38 cellular contexts compared by ENCODE assay signal in genomic region chr3:141643816-141644215, GRCh38.
"Had no signal": no experiment of that assay in that cellular context is flagged by ENCODE, and none has a peak within 500 bp of the region (broad histone marks: within the 10 kb centered on the region; RNA-seq: fewer than 3 reads in every experiment).

No MANE protein-coding gene starts in this region.

- H3K9me3 ChIP-seq: breast epithelium, heart right ventricle, sigmoid colon, upper lobe of left lung, vagina had no signal

- H3K4me3 ChIP-seq: breast epithelium, heart right ventricle, psoas muscle, sigmoid colon, smooth muscle cell, upper lobe of left lung, vagina had no signal

- H3K4me2 ChIP-seq: smooth muscle cell had no signal

- H3K27me3 ChIP-seq: breast epithelium, foreskin keratinocyte, heart right ventricle, sigmoid colon, upper lobe of left lung, vagina had no signal

- H3K27me3 Mint-ChIP-seq: activated T-cell treated with anti-CD3 and anti-CD28 coated beads, Interleukin-2, amount 50 U/mL, for 24 hours; stimulated activated memory B cell treated with anti-CD40 and anti-IgM and Interleukin-4, amounts not matched to agents 10 μg/mL and 1 μg/mL and 100 μg/mL, for 72 hours; stimulated activated naive CD8-positive, alpha-beta T cell treated with anti-CD3 and anti-CD28 coated beads, Interleukin-15, amount 100 ng/mL, for 72 hours had no signal

- H3K79me2 ChIP-seq: parathyroid adenoma had no signal

- H3K27ac ChIP-seq: foreskin keratinocyte, heart right ventricle, parathyroid adenoma, psoas muscle, sigmoid colon, upper lobe of left lung, vagina had no signal

- FAIRE-seq: astrocyte, colon, endometrium had no signal

- H3K4me1 ChIP-seq: breast epithelium, foreskin keratinocyte, parathyroid adenoma, psoas muscle, vagina had no signal

- H3K36me3 Mint-ChIP-seq: activated naive CD4-positive, alpha-beta T cell treated with anti-CD3 and anti-CD28 coated beads, Interleukin-2, amount 10 ng/mL, durations not matched to agents 7 days and 5 days; activated naive CD8-positive, alpha-beta T cell treated with anti-CD3 and anti-CD28 coated beads, Interleukin-2, amount 10 ng/mL, durations not matched to agents 7 days and 5 days; naive thymus-derived CD4-positive, alpha-beta T cell; stimulated activated memory B cell treated with anti-CD40 and anti-IgM and Interleukin-4, amounts not matched to agents 10 μg/mL and 1 μg/mL and 100 μg/mL, for 72 hours had no signal

- H3K4me1 Mint-ChIP-seq: activated naive CD4-positive, alpha-beta T cell treated with anti-CD3 and anti-CD28 coated beads, Interleukin-2, amount 10 ng/mL, durations not matched to agents 7 days and 5 days; stimulated activated naive CD8-positive, alpha-beta T cell treated with anti-CD3 and anti-CD28 coated beads, Interleukin-15, amount 100 ng/mL, for 72 hours had no signal

- H3K4me3 Mint-ChIP-seq: activated naive CD4-positive, alpha-beta T cell treated with anti-CD3 and anti-CD28 coated beads, Interleukin-2, amount 10 ng/mL, durations not matched to agents 7 days and 5 days; activated naive CD8-positive, alpha-beta T cell treated with anti-CD3 and anti-CD28 coated beads, Interleukin-2, amount 10 ng/mL, durations not matched to agents 7 days and 5 days; activated T-cell treated with anti-CD3 and anti-CD28 coated beads, Interleukin-2, amount 50 U/mL, for 24 hours; naive thymus-derived CD4-positive, alpha-beta T cell; stimulated activated memory B cell treated with anti-CD40 and anti-IgM and Interleukin-4, amounts not matched to agents 10 μg/mL and 1 μg/mL and 100 μg/mL, for 72 hours; stimulated activated naive CD8-positive, alpha-beta T cell treated with anti-CD3 and anti-CD28 coated beads, Interleukin-15, amount 100 ng/mL, for 72 hours; T-helper 2 cell treated with Interferon-gamma antibody and Interleukin-4, amounts not matched to agents 5 μg/mL and 100 μg/mL, for 36 hours had no signal

- H2AFZ ChIP-seq: parathyroid adenoma had no signal

- H3K9ac ChIP-seq: parathyroid adenoma had no signal

- H3K9me3 Mint-ChIP-seq: activated naive CD4-positive, alpha-beta T cell treated with anti-CD3 and anti-CD28 coated beads, Interleukin-2, amount 10 ng/mL, durations not matched to agents 7 days and 5 days; activated naive CD8-positive, alpha-beta T cell treated with anti-CD3 and anti-CD28 coated beads, Interleukin-2, amount 10 ng/mL, durations not matched to agents 7 days and 5 days; activated T-cell treated with anti-CD3 and anti-CD28 coated beads, Interleukin-2, amount 50 U/mL, for 24 hours; naive thymus-derived CD4-positive, alpha-beta T cell; stimulated activated memory B cell treated with anti-CD40 and anti-IgM and Interleukin-4, amounts not matched to agents 10 μg/mL and 1 μg/mL and 100 μg/mL, for 72 hours; stimulated activated naive CD8-positive, alpha-beta T cell treated with anti-CD3 and anti-CD28 coated beads, Interleukin-15, amount 100 ng/mL, for 72 hours; T-helper 2 cell treated with Interferon-gamma antibody and Interleukin-4, amounts not matched to agents 5 μg/mL and 100 μg/mL, for 36 hours had no signal

- DNase-seq: activated CD4-positive, alpha-beta T cell treated with anti-CD3 and anti-CD28 coated beads for 4 hours; activated CD4-positive, alpha-beta T cell treated with anti-CD3 and anti-CD28 coated beads, Interleukin-2, amount 50 U/mL, for 48 hours; activated CD4-positive, CD25-positive, alpha-beta regulatory T cell; activated CD8-positive, alpha-beta memory T cell treated with anti-CD3 and anti-CD28 coated beads, Interleukin-2, amount 50 U/mL, for 4 hours; activated gamma-delta T cell; activated naive CD4-positive, alpha-beta T cell treated with anti-CD3 and anti-CD28 coated beads, Interleukin-2, amount 10 ng/mL, durations not matched to agents 7 days and 5 days; activated naive CD8-positive, alpha-beta T cell treated with anti-CD3 and anti-CD28 coated beads, Interleukin-2, amount 10 ng/mL, durations not matched to agents 7 days and 5 days; activated T-cell treated with anti-CD3 and anti-CD28 coated beads, Interleukin-2, amount 50 U/mL, for 24 hours; dermis blood vessel endothelial cell; effector CD4-positive, alpha-beta T cell; erythroblast; foreskin keratinocyte; heart right ventricle; islet precursor cell; left cardiac atrium; left ventricle myocardium superior; mammary epithelial cell; midbrain; naive thymus-derived CD4-positive, alpha-beta T cell; occipital lobe; psoas muscle; sigmoid colon; stimulated activated CD4-positive, alpha-beta T cell treated with anti-CD3 and anti-CD28 coated beads, Interleukin-1b, Interleukin-23, amount 100 ng/mL, for 48 hours; stimulated activated CD4-positive, alpha-beta T cell treated with anti-CD3 and anti-CD28 coated beads, Interleukin-4, amount 100 ng/mL, for 4 hours; stimulated activated CD8-positive, alpha-beta memory T cell treated with anti-CD3 and anti-CD28 coated beads, Interleukin-4, amount 100 ng/mL, for 48 hours; stimulated activated naive CD8-positive, alpha-beta T cell treated with anti-CD3 and anti-CD28 coated beads, Interleukin-15, amount 100 ng/mL, for 72 hours; substantia nigra; T-helper 1 cell; upper lobe of left lung had no signal

- H3K36me3 ChIP-seq: breast epithelium, heart right ventricle, sigmoid colon, upper lobe of left lung, vagina had no signal

- H3K27ac Mint-ChIP-seq: activated naive CD4-positive, alpha-beta T cell treated with anti-CD3 and anti-CD28 coated beads, Interleukin-2, amount 10 ng/mL, durations not matched to agents 7 days and 5 days; activated naive CD8-positive, alpha-beta T cell treated with anti-CD3 and anti-CD28 coated beads, Interleukin-2, amount 10 ng/mL, durations not matched to agents 7 days and 5 days; activated T-cell treated with anti-CD3 and anti-CD28 coated beads, Interleukin-2, amount 50 U/mL, for 24 hours; naive thymus-derived CD4-positive, alpha-beta T cell; stimulated activated memory B cell treated with anti-CD40 and anti-IgM and Interleukin-4, amounts not matched to agents 10 μg/mL and 1 μg/mL and 100 μg/mL, for 72 hours; stimulated activated naive CD8-positive, alpha-beta T cell treated with anti-CD3 and anti-CD28 coated beads, Interleukin-15, amount 100 ng/mL, for 72 hours; T-helper 2 cell treated with Interferon-gamma antibody and Interleukin-4, amounts not matched to agents 5 μg/mL and 100 μg/mL, for 36 hours had no signal
